Comparison of ENCODE assay signal across 12 cellular contexts in the genomic region with DNA sequence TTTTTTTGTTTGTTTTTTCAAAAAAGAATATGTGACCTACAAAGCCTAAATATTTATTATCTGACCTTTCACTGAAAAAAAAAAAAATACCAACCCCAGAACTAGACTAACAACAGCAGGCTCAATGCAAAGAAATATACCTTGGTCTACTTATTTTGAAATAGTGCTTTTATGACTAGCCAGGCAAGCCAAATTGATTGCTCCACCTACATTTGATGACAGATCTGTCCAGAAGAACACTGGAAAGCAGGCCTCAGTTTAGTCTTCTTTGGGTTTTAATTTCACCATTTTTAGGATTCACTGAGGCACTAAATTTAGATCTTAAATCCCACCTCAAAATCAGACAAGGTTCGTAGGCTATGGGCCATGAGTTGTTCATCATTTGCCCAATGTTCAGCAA.
A peak's percentile ranks its signal among the peaks of the same experiment; 100 is the strongest.
DNase-seq lines count a peak whose midpoint lies in the region; ATAC-seq, FAIRE-seq and TF ChIP-seq lines count a peak whose summit lies in the region.
"Had no signal": no experiment of that assay in that cellular context is flagged by ENCODE, and none has a peak within 500 bp of the region (broad histone marks: within the 10 kb centered on the region; RNA-seq: fewer than 3 reads in every experiment).

No MANE protein-coding gene starts in this region.

- no peaks in the 10 kb centered on the region for H3K27me3 ChIP-seq in right atrium auricular region
- H3K27me3 ChIP-seq in foreskin keratinocyte: no peaks in the 10 kb centered on the region

- peaks cover 27% of the 10 kb centered on the region for H3K36me3 ChIP-seq in right atrium auricular region

- H3K4me1 Mint-ChIP-seq in endothelial cell (ENCODE audit: unreplicated experiment) (no peaks in the 10 kb centered on the region), neural crest cell (peaks cover 27% of the 10 kb centered on the region)

- H3K4me3 Mint-ChIP-seq in endothelial cell (ENCODE audit: unreplicated experiment) (no peak overlapping the region), neural crest cell (no peak overlapping the region)
- H3K4me3 Mint-ChIP-seq: dendritic cell treated with granulocyte-macrophage colony-stimulating factor and Interleukin-4, amounts not matched to agents 40 ng/mL and 50 ng/mL, for 4 days had no signal

- H3K4me3 ChIP-seq in right atrium auricular region: no peak overlapping the region

- peaks cover 0 to 46% of the 10 kb centered on the region in 2 donors for H3K4me1 ChIP-seq in right atrium auricular region
- H3K4me1 ChIP-seq in foreskin keratinocyte: peaks cover 18% of the 10 kb centered on the region

- H3K9me3 Mint-ChIP-seq in endothelial cell (ENCODE audit: unreplicated experiment) (peaks cover 3% of the 10 kb centered on the region), neural crest cell (peaks cover 22% of the 10 kb centered on the region)

- H3K27ac ChIP-seq in right atrium auricular region (peak overlapping the region; percentile 80 to 91), foreskin keratinocyte (no peak overlapping the region)

- no peaks in the 10 kb centered on the region for H3K9me3 ChIP-seq in right atrium auricular region

- FAIRE-seq in RCC 7860 (lab: Jason Lieb, UNC) (no peak), frontal cortex (lab: Jason Lieb, UNC) (no peak)

- peaks cover 4% of the 10 kb centered on the region for H3K27me3 Mint-ChIP-seq in endothelial cell (ENCODE audit: unreplicated experiment)
- no peaks in the 10 kb centered on the region for H3K27me3 Mint-ChIP-seq in neural crest cell (ENCODE audit: low read depth)
- H3K27me3 Mint-ChIP-seq: dendritic cell treated with granulocyte-macrophage colony-stimulating factor and Interleukin-4, amounts not matched to agents 40 ng/mL and 50 ng/mL, for 4 days had no signal

- H3K27ac Mint-ChIP-seq in endothelial cell (ENCODE audit: unreplicated experiment) (peak overlapping the region; percentile 49), neural crest cell (ENCODE audit: unreplicated experiment) (peak overlapping the region; percentile 48)
- H3K27ac Mint-ChIP-seq: dendritic cell treated with granulocyte-macrophage colony-stimulating factor and Interleukin-4, amounts not matched to agents 40 ng/mL and 50 ng/mL, for 4 days had no signal

- TF ChIP-seq CTCF in right atrium auricular region (IDR thresholded peaks at IDR 0.05) (no peak), endothelial cell (IDR thresholded peaks at IDR 0.05; ENCODE audit: unreplicated experiment) (no peak), neural crest cell (conservative IDR thresholded peaks at IDR 0.05) (no peak), foreskin keratinocyte (conservative IDR thresholded peaks at IDR 0.05) (no peak)

- ATAC-seq in Right ventricle myocardium inferior (no peak), foreskin keratinocyte (no peak), GM21360 (IDR thresholded peaks at IDR 0.05; ENCODE audit: unreplicated experiment) (no peak)

- DNase-seq in right atrium auricular region (ENCODE audit: low spot score) (no peak), Right ventricle myocardium inferior (ENCODE audit: missing footprints) (no peak), endothelial cell (ENCODE audit: low spot score) (no peak), neural crest cell (ENCODE audit: low read depth, low spot score) (no peak), foreskin keratinocyte (no peak), RCC 7860 (ENCODE audit: low spot score) (no peak), frontal cortex (ENCODE audit: low spot score in 2 of 2) (no peak)
- DNase-seq: activated T-cell treated with anti-CD3 and anti-CD28 coated beads, Interleukin-2, amount 50 U/mL, for 1 hour; GDM1; H7 had no signal

- intact Hi-C loops in Right ventricle myocardium inferior (cut with DNase I): loop anchor here (5.0 kb wide), 2 partner anchors 95 to 165 kb away; a partner anchor contains a TSS

- H3K36me3 Mint-ChIP-seq in endothelial cell (ENCODE audit: low read depth, unreplicated experiment) (peaks cover 9% of the 10 kb centered on the region), neural crest cell (ENCODE audit: low read depth) (peaks cover 37% of the 10 kb centered on the region)
